Comparison of ENCODE assay signal across 8 cellular contexts in the genomic region with DNA sequence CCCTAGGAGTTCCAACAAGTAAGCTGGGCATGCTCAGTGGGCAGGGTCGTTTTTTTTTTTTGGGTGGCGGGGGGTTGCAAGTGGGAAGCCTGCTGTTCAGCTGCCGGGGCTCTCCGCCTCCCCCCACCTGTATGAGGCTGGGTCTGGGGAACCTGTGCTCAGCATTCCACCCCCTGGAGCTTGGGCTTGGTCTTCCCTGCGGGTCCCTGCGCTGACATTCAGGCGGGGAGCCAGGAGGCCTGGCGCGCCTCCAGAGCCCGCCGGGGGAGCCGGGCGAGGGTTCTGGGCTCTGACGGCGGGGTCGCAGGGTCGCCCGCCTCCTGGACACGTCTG. TPM values are rescaled to one million over a fixed set of nuclear protein-coding genes. Genes with fewer than 3 reads are reported as not detected.
DNase-seq lines count a peak whose midpoint lies in the region; ATAC-seq, FAIRE-seq and TF ChIP-seq lines count a peak whose summit lies in the region.

No MANE protein-coding gene starts in this region.

- H3K4me3 ChIP-seq in liver (ENCODE audit: low read depth in 1 of 3, low read length in 3 of 3): peak overlapping the region; percentile 64 to 88 (median 84)
- H3K4me3 ChIP-seq in HepG2 (replicated peaks in 1 of 3; ENCODE audit: insufficient read depth in 1 of 3, low read depth in 2 of 3, low read length in 3 of 3): no peak overlapping the region
- H3K4me3 ChIP-seq in cardiac muscle cell: peak overlapping the region; percentile 44
- peak overlapping the region; percentile 65 for H3K4me3 ChIP-seq in skeletal muscle cell (ENCODE audit: low read depth, low read length)

- H3K4me1 ChIP-seq in liver (ENCODE audit: control insufficient read depth in 4 of 4, insufficient read depth in 4 of 4, low read length in 3 of 4) (peaks cover 0 to 9% (median 8%) of the 10 kb centered on the region in 4 donors), HepG2 (ENCODE audit: insufficient read depth, low read length) (no peaks in the 10 kb centered on the region), cardiac muscle cell (ENCODE audit: low read depth) (peaks cover 6% of the 10 kb centered on the region)

- TF ChIP-seq RAD21 in liver (IDR thresholded peaks at IDR 0.05): no peak
- no peak for TF ChIP-seq RAD21 in HepG2 (CRISPR knock-in tag; IDR thresholded peaks at IDR 0.05)

- no peaks in the 10 kb centered on the region for H3K27me3 Mint-ChIP-seq in WTC11 (ENCODE audit: low read depth)

- H3K36me3 ChIP-seq in liver (ENCODE audit: control insufficient read depth in 4 of 4, insufficient read depth in 3 of 4, low read depth in 1 of 4, low read length in 3 of 4) (no peaks in the 10 kb centered on the region), HepG2 (replicated peaks in 1 of 2; ENCODE audit: control insufficient read depth in 1 of 2, insufficient read depth in 2 of 2, low read length in 2 of 2) (no peaks in the 10 kb centered on the region), cardiac muscle cell (no peaks in the 10 kb centered on the region)

- no peaks in the 10 kb centered on the region for H4K20me1 ChIP-seq in HepG2 (ENCODE audit: insufficient read depth, low read length)

- H3K27ac ChIP-seq in liver (ENCODE audit: low read depth in 1 of 2, low read length in 2 of 2): peak overlapping the region; percentile 93 to 98
- H3K27ac ChIP-seq in HepG2 (ENCODE audit: extremely low read length, insufficient read depth, low read length): no peak overlapping the region
- peak overlapping the region; percentile 93 for H3K27ac ChIP-seq in cardiac muscle cell

- TF ChIP-seq CTCF in liver (IDR thresholded peaks at IDR 0.05; ENCODE audit: low read depth, low read length, missing input control) (no peak), HepG2 (CRISPR knock-in tag; IDR thresholded peaks at IDR 0.05) (no peak), WTC11 (IDR thresholded peaks at IDR 0.05) (no peak), cardiac muscle cell (IDR thresholded peaks at IDR 0.05; ENCODE audit: low read depth, low read length) (no peak)

- H3K9me3 Mint-ChIP-seq in WTC11: no peaks in the 10 kb centered on the region

- H3K27me3 ChIP-seq in liver (ENCODE audit: control insufficient read depth in 4 of 4, insufficient read depth in 4 of 4, low read length in 3 of 4) (no peaks in the 10 kb centered on the region), HepG2 (ENCODE audit: control insufficient read depth in 1 of 2, insufficient read depth in 2 of 2, low read length in 2 of 2) (no peaks in the 10 kb centered on the region; a peak in 1 of 5 replicates), cardiac muscle cell (no peaks in the 10 kb centered on the region)

- peaks cover 52% of the 10 kb centered on the region for H3K4me1 Mint-ChIP-seq in WTC11

- DNase-seq in HepG2 (ENCODE audit: low spot score) (no peak), WTC11 (ENCODE audit: low spot score) (no peak), cardiac muscle cell (ENCODE audit: low read depth in 1 of 2, low spot score in 1 of 2) (no peak), skeletal muscle cell (ENCODE audit: low read depth) (no peak), mucosa of gallbladder (ENCODE audit: low spot score) (no peak), NCI-H1417 (lab: John Stamatoyannopoulos, UW) (no peak), Kasumi-1 (lab: John Stamatoyannopoulos, UW) (no peak)

- no peak for FAIRE-seq in HepG2 (lab: Jason Lieb, UNC)

- no peak overlapping the region for H3K27ac Mint-ChIP-seq in WTC11

- no peak overlapping the region for H2AFZ ChIP-seq in HepG2 (ENCODE audit: low read length)

- H3K9ac ChIP-seq in liver (ENCODE audit: low read depth in 1 of 2, low read length in 2 of 2) (peak overlapping the region; percentile 52 to 59), HepG2 (ENCODE audit: insufficient read depth, low read depth, low read length) (no peak overlapping the region)

- intact Hi-C loops in HepG2 (cut with micrococcal nuclease; ENCODE audit: unreplicated experiment): no loop called here

- H3K4me3 Mint-ChIP-seq in WTC11: peak overlapping the region; percentile 88

- in situ Hi-C loops in HepG2 (cut with HindIII; ENCODE audit: extremely low pct_ligation_motif_present, low pct_unique_long_range_greater_than_20kb): no loop called here

- no peak for TF ChIP-seq EP300 in HepG2 (IDR thresholded peaks at IDR 0.05; ENCODE audit: low read depth in 2 of 2, low read length in 2 of 2)
- TF ChIP-seq EP300 in HepG2 (CRISPR knock-in tag; IDR thresholded peaks at IDR 0.05; ENCODE audit: borderline replicate concordance): no peak

- no peak for TF ChIP-seq POLR2A in HepG2 (IDR thresholded peaks at IDR 0.05; ENCODE audit: insufficient read depth in 1 of 2, low read depth in 2 of 2, low read length in 2 of 2)

- BruUV-seq in HepG2 (replicated peaks; lab: Mats Ljungman, UMichigan): no TSS peak

- POLR2A ChIA-PET in HepG2 (lab: Yijun Ruan, JAX): no interaction called here
- POLR2A ChIA-PET in WTC11 (lab: Charles Lee): interaction anchor here (0.6 to 0.7 kb wide), 2 partner anchors 93 to 100 kb away, joined by 3 read pairs; no protein-coding TSS in a partner anchor

- ATAC-seq in HepG2 (no peak), WTC11 (no peak)

- H3K79me2 ChIP-seq in HepG2 (ENCODE audit: insufficient read depth, low read length): no peaks in the 10 kb centered on the region

- WGBS in liver: 7% methylated on average over 19 of the region's 19 CpGs
- 85% methylated on average over 18 of the region's 19 CpGs for WGBS in HepG2 (ENCODE audit: low lambda C conversion rate)

- H3K36me3 Mint-ChIP-seq in WTC11: no peaks in the 10 kb centered on the region

- no peaks in the 10 kb centered on the region for H3K9me3 ChIP-seq in liver (ENCODE audit: control insufficient read depth in 4 of 4, low read length in 3 of 4)
- no peaks in the 10 kb centered on the region for H3K9me3 ChIP-seq in HepG2 (ENCODE audit: low read length)
- no peaks in the 10 kb centered on the region for H3K9me3 ChIP-seq in cardiac muscle cell (ENCODE audit: low read depth)

- H3K4me2 ChIP-seq in HepG2 (ENCODE audit: low read depth, low read length): no peak overlapping the region

- CTCF ChIA-PET in HepG2 (lab: Yijun Ruan, JAX; ENCODE audit: low intra/inter-chr PET ratio, low total read pairs): no interaction called here
- CTCF ChIA-PET in WTC11 (lab: Charles Lee): interaction anchor here (0.6 to 1.1 kb wide), 3 partner anchors 36 to 455 kb away, joined by 3 to 5 read pairs (median 4); no protein-coding TSS in a partner anchor

TF ChIP-seq in liver, 16 proteins besides CTCF, POLR2A, EP300 and RAD21 (continues in another document):
- TF ChIP-seq JUND (IDR thresholded peaks at IDR 0.05) (no peak), NR2F2 (IDR thresholded peaks at IDR 0.05) (peak; percentile 21), GABPA (IDR thresholded peaks at IDR 0.05 in 1 of 2, conservative IDR thresholded peaks at IDR 0.05 in 1 of 2) (no peak), FOXA2 (IDR thresholded peaks at IDR 0.05) (no peak)

TF ChIP-seq in HepG2, 621 proteins besides CTCF, POLR2A, EP300 and RAD21:
- TF ChIP-seq ZNF577 (CRISPR knock-in tag; IDR thresholded peaks at IDR 0.05; ENCODE audit: borderline replicate concordance, low read depth) (no peak), ZMYM2 (CRISPR knock-in tag; IDR thresholded peaks at IDR 0.05) (no peak), FOXC1 (CRISPR knock-in tag; IDR thresholded peaks at IDR 0.05; ENCODE audit: borderline replicate concordance) (no peak), FOXJ3 (CRISPR knock-in tag; IDR thresholded peaks at IDR 0.05; ENCODE audit: borderline replicate concordance) (no peak), SCMH1 (CRISPR knock-in tag; IDR thresholded peaks at IDR 0.05; ENCODE audit: borderline replicate concordance) (no peak)

TF ChIP-seq in WTC11, 78 proteins besides CTCF, POLR2A, EP300 and RAD21 (continues in another document):
- no peak for TF ChIP-seq TCF7 (CRISPR knock-in tag; IDR thresholded peaks at IDR 0.05; ENCODE audit: low read depth)
- TF ChIP-seq MXD4 (CRISPR knock-in tag; IDR thresholded peaks at IDR 0.05; ENCODE audit: borderline replicate concordance): no peak
- TF ChIP-seq, protein P1, sequence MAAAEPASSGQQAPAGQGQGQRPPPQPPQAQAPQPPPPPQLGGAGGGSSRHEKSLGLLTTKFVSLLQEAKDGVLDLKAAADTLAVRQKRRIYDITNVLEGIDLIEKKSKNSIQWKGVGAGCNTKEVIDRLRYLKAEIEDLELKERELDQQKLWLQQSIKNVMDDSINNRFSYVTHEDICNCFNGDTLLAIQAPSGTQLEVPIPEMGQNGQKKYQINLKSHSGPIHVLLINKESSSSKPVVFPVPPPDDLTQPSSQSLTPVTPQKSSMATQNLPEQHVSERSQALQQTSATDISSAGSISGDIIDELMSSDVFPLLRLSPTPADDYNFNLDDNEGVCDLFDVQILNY (CRISPR knock-in tag; IDR thresholded peaks at IDR 0.05): 0 out of 2 replicates have a peak, but pooled peaks have one; percentile 11

RNA-seq across cellular contexts. Expression of a gene that starts 0.8 kb away (rescaled TPM):
- total RNA-seq in liver: 10 to 100 TPM in 1 of 2 donors, 1 to 10 TPM in 1; 9.1 to 14.3 TPM
- 1 to 10 TPM; 1.4 to 3.0 TPM for polyA plus RNA-seq in liver
- total RNA-seq in HepG2 (2016; rRNA removed; fragmentation: Illumina TruSeq; extraction: Trizol): 0.65 TPM in 1 of 2 replicates, not detected in the other
- total RNA-seq in HepG2 (2016; cell fraction: cytosol; rRNA removed; fragmentation: Illumina TruSeq; extraction: Trizol; ENCODE audit: low read depth): not detected in 2 replicates
- total RNA-seq in HepG2 (2016; cell fraction: insoluble cytoplasmic fraction; rRNA removed; fragmentation: Illumina TruSeq; extraction: Trizol): not detected in 2 replicates
- not detected in 2 replicates for total RNA-seq in HepG2 (2016; cell fraction: membrane; rRNA removed; fragmentation: Illumina TruSeq; extraction: Trizol)
- not detected in 2 replicates for total RNA-seq in HepG2 (2016; cell fraction: nucleus; rRNA removed; fragmentation: Illumina TruSeq; extraction: Trizol)
- not detected in 2 replicates for polyA plus RNA-seq in HepG2 (2011; rRNA removed)
- polyA plus RNA-seq in HepG2 (2011; cell fraction: cytosol; rRNA removed): not detected in 2 replicates
- not detected in 2 replicates for polyA plus RNA-seq in HepG2 (2011; cell fraction: nucleus; rRNA removed)
- not detected in 2 replicates for polyA plus RNA-seq in HepG2 (2012)
- not detected in 2 replicates for polyA plus RNA-seq in HepG2 (2016; cell fraction: cytosol; fragmentation: Illumina TruSeq; extraction: Trizol; ENCODE audit: low read depth)
- polyA plus RNA-seq in HepG2 (2016; cell fraction: insoluble cytoplasmic fraction; fragmentation: Illumina TruSeq; extraction: Trizol; ENCODE audit: low read depth): not detected in 2 replicates
- polyA plus RNA-seq in HepG2 (2016; cell fraction: membrane; fragmentation: Illumina TruSeq; extraction: Trizol; ENCODE audit: low read depth): not detected in 2 replicates
- polyA plus RNA-seq in HepG2 (2016; cell fraction: nucleus; fragmentation: Illumina TruSeq; extraction: Trizol; ENCODE audit: insufficient read depth, low read depth): not detected in 2 replicates
- 64.3 TPM in 1 of 2 replicates, not detected in the other for polyA minus RNA-seq in HepG2 (2011; rRNA and poly(A)+ RNA removed; ENCODE audit: low replicate concordance)
- polyA minus RNA-seq in HepG2 (2011; cell fraction: cytosol; rRNA and poly(A)+ RNA removed): 0.30 and 0.35 TPM in 2 replicates
- 0.12 and 0.26 TPM in 2 replicates for polyA minus RNA-seq in HepG2 (2011; cell fraction: nucleus; rRNA and poly(A)+ RNA removed)
- 29.7 to 32.5 TPM (median 32.2 TPM) in 3 replicates for total RNA-seq in WTC11 (2021)
- total RNA-seq in cardiac muscle cell: 25.2 and 27.4 TPM in 2 replicates
- polyA plus RNA-seq in cardiac muscle cell: 8.1 and 11.3 TPM in 2 replicates
- 35.0 TPM for total RNA-seq in mucosa of gallbladder

Comparison
In these comparisons a context has a peak if more than half of its experiments do, and no peak if none do; other contexts are left out.
1. H3K4me3 ChIP-seq: peak in liver (3 of 3), cardiac muscle cell (single experiment) and skeletal muscle cell (single experiment); none in HepG2 (0 of 3).
2. RNA of a gene that starts 0.8 kb away (total RNA-seq): 35.0 TPM in mucosa of gallbladder (single experiment), 29.7 to 32.5 TPM in WTC11, 25.2 to 27.4 TPM in cardiac muscle cell and 9.1 to 14.3 TPM in liver; 0.65 TPM in HepG2; every median in the first group is over 4 times any median in the second.